In genomic region chr11:14357843-14358728, GRCh38 we compare ENCODE assay signal across 8 cellular contexts. TPM values are rescaled to one million over a fixed set of nuclear protein-coding genes. Genes with fewer than 3 reads are reported as not detected.
DNase-seq lines count a peak whose midpoint lies in the region; ATAC-seq and TF ChIP-seq lines count a peak whose summit lies in the region.

No MANE protein-coding gene starts in this region.

- H3K4me1 ChIP-seq in PC-9 (replicated peaks; ENCODE audit: insufficient read depth) (peaks cover 23% of the 10 kb centered on the region), prostate gland (replicated peaks) (no peaks in the 10 kb centered on the region)

- ATAC-seq in GM18873 (IDR thresholded peaks at IDR 0.05; ENCODE audit: low FRiP score, unreplicated experiment) = peak; percentile 29
- ATAC-seq in HG03097 (IDR thresholded peaks at IDR 0.05; ENCODE audit: low FRiP score, unreplicated experiment) = peak; percentile 34

- intact Hi-C loops in PC-9 (cut with micrococcal nuclease; ENCODE audit: unreplicated experiment) (loop anchor here (5.0 kb wide), 2 partner anchors 56 to 99 kb away; no protein-coding TSS in a partner anchor), prostate gland (cut with DNase I) (loop anchor here (5.0 kb wide), 1 partner anchor 94 kb away; no protein-coding TSS in a partner anchor)

- H3K9me3 ChIP-seq in PC-9 (ENCODE audit: insufficient read depth, low read depth) (no peaks in the 10 kb centered on the region), prostate gland (no peaks in the 10 kb centered on the region)

- peak overlapping the region; percentile 58 for H3K27ac ChIP-seq in PC-9
- peak overlapping the region; percentile 78 to 85 for H3K27ac ChIP-seq in prostate gland

- H3K4me3 ChIP-seq in PC-9 (peak overlapping the region; percentile 67), prostate gland (peak overlapping the region; percentile 87 to 92)

- H3K27ac Mint-ChIP-seq in glutamatergic neuron (ENCODE audit: unreplicated experiment) = peak overlapping the region; percentile 78

- TSS peak; percentile 64 for BruUV-seq in PC-9 (replicated peaks; lab: Mats Ljungman, UMichigan)

- H2AFZ ChIP-seq in PC-9 = peak overlapping the region; percentile 84

- H3K4me3 Mint-ChIP-seq in glutamatergic neuron (ENCODE audit: unreplicated experiment) = peak overlapping the region; percentile 91

- POLR2A ChIA-PET in PC-9 (lab: Charles Lee; ENCODE audit: unreplicated experiment) = interaction anchor here (0.5 to 0.7 kb wide), 5 partner anchors 13 to 97 kb away, joined by 3 to 11 read pairs (median 4); no protein-coding TSS in a partner anchor

- CTCF ChIA-PET in PC-9 (lab: Charles Lee) = interaction anchor here (0.6 to 0.8 kb wide), 3 partner anchors 15 to 97 kb away, joined by 3 to 11 read pairs (median 3); no protein-coding TSS in a partner anchor

- peaks cover 19% of the 10 kb centered on the region for H4K20me1 ChIP-seq in PC-9 (ENCODE audit: insufficient read depth)

- H3K79me2 ChIP-seq in PC-9 (ENCODE audit: low read depth) = peaks cover 53% of the 10 kb centered on the region

- TF ChIP-seq CTCF in PC-9 (conservative IDR thresholded peaks at IDR 0.05) (no peak), glutamatergic neuron (IDR thresholded peaks at IDR 0.05; ENCODE audit: partially characterized antibody, unreplicated experiment) (no peak), prostate gland (IDR thresholded peaks at IDR 0.05) (no peak)

- WGBS in prostate gland = 2% methylated on average over 42 of the region's 74 CpGs

- H3K36me3 ChIP-seq in PC-9 (ENCODE audit: low read depth) = no peaks in the 10 kb centered on the region
- no peaks in the 10 kb centered on the region for H3K36me3 ChIP-seq in prostate gland

- H3K27me3 ChIP-seq in PC-9 (ENCODE audit: insufficient read depth, low read depth) (no peaks in the 10 kb centered on the region), prostate gland (replicated peaks; ENCODE audit: insufficient read depth) (no peaks in the 10 kb centered on the region)

- peaks cover 8% of the 10 kb centered on the region; the same call in 1 of the 2 replicates for H3F3A ChIP-seq in PC-9 (ENCODE audit: insufficient read depth, low read depth)

- H3K27me3 Mint-ChIP-seq in glutamatergic neuron (ENCODE audit: unreplicated experiment) = peaks cover 11% of the 10 kb centered on the region

- H3K4me1 Mint-ChIP-seq in glutamatergic neuron (ENCODE audit: low read depth, unreplicated experiment) = peaks cover 10% of the 10 kb centered on the region

- no peaks in the 10 kb centered on the region for H3K36me3 Mint-ChIP-seq in glutamatergic neuron (ENCODE audit: unreplicated experiment)

- H3K4me2 ChIP-seq in PC-9 = peak overlapping the region; percentile 97

- H3K9me3 Mint-ChIP-seq in glutamatergic neuron (ENCODE audit: unreplicated experiment) = peaks cover 4% of the 10 kb centered on the region

- DNase-seq in Ammon's horn (ENCODE audit: low spot score) = peak; percentile 22
- DNase-seq in PC-9 = peak; percentile 58 to 63
- peak; percentile 34 for DNase-seq in activated naive CD4-positive, alpha-beta T cell treated with Interleukin-2 at 50 U/mL for 16 hours
- peak; percentile 74 for DNase-seq in glutamatergic neuron
- DNase-seq in prostate gland (ENCODE audit: low spot score) = peak; percentile 40
- no peak for DNase-seq in NCI-H524 treated with DMSO at 0.1 percent for 48 hours (lab: John Stamatoyannopoulos, UW)

- TF ChIP-seq POLR2A in prostate gland (IDR thresholded peaks at IDR 0.05) = no peak

- H3K9me2 ChIP-seq in PC-9 (ENCODE audit: insufficient read depth) = no peaks in the 10 kb centered on the region

RNA-seq across cellular contexts. Expression of gene RRAS2, which starts 0.9 kb away (rescaled TPM):
- total RNA-seq in PC-9 (2021) = 30.7 and 42.2 TPM in 2 replicates
- 20.8 TPM for total RNA-seq in glutamatergic neuron (ENCODE audit: unreplicated experiment)
- total RNA-seq in prostate gland = 10 to 100 TPM; 40.5 to 59.6 TPM
